1 cellular context compared by ENCODE assay signal in genomic region chr22:40818192-40818746, GRCh38.
TF ChIP-seq lines count a peak whose summit lies in the region.

No MANE protein-coding gene starts in this region.

TF ChIP-seq in K562, 482 proteins besides CTCF, POLR2A, EP300 and RAD21:
- TF ChIP-seq ZNF384 (IDR thresholded peaks at IDR 0.05; ENCODE audit: low read depth, low read length) (0 out of 2 replicates have a peak, but pooled peaks have one; percentile 19), ZNF121 (CRISPR knock-in tag; conservative IDR thresholded peaks at IDR 0.05) (peak; percentile 94), MTA1 (IDR thresholded peaks at IDR 0.05; ENCODE audit: borderline replicate concordance) (no peak), SPI1 (IDR thresholded peaks at IDR 0.05; ENCODE audit: borderline replicate concordance, low read depth, low read length) (0 out of 2 replicates have a peak, but pooled peaks have one; percentile 1), ESRRB (CRISPR knock-in tag; IDR thresholded peaks at IDR 0.05; ENCODE audit: borderline replicate concordance) (no peak), RBM25 (IDR thresholded peaks at IDR 0.05; ENCODE audit: low read depth, low read length, severe bottlenecking) (peak; percentile 18), MITF (IDR thresholded peaks at IDR 0.05) (no peak)
